ENCODE assay signal across 8 cellular contexts in genomic region chr3:120145498-120146285, GRCh38. TPM values are rescaled to one million over a fixed set of nuclear protein-coding genes. Genes with fewer than 3 reads are reported as not detected.
DNase-seq lines count a peak whose midpoint lies in the region; TF ChIP-seq lines count a peak whose summit lies in the region.

No MANE protein-coding gene starts in this region.

- no peak for TF ChIP-seq RAD21 in Ishikawa (IDR thresholded peaks at IDR 0.05; ENCODE audit: low read depth)

- peaks cover 6% of the 10 kb centered on the region for H3K9me3 Mint-ChIP-seq in endodermal cell

- H3K27me3 ChIP-seq in endodermal cell (ENCODE audit: control insufficient read depth, insufficient read depth, low read length, poor library complexity, severe bottlenecking) (no peaks in the 10 kb centered on the region), dorsolateral prefrontal cortex (no peaks in the 10 kb centered on the region)

- H3K4me3 ChIP-seq in endodermal cell (ENCODE audit: low read length): no peak overlapping the region
- H3K4me3 ChIP-seq in dorsolateral prefrontal cortex: no peak overlapping the region

- no peaks in the 10 kb centered on the region for H3K27me3 Mint-ChIP-seq in endodermal cell (ENCODE audit: insufficient read depth)

- H3K4me1 Mint-ChIP-seq in endodermal cell: peaks cover 36% of the 10 kb centered on the region

- TF ChIP-seq EP300 in Ishikawa (IDR thresholded peaks at IDR 0.05; ENCODE audit: borderline replicate concordance): no peak

- H3K27ac ChIP-seq in endodermal cell (ENCODE audit: low read depth, low read length) (no peak overlapping the region), dorsolateral prefrontal cortex (no peak overlapping the region)

- no peak overlapping the region for H3K4me3 Mint-ChIP-seq in endodermal cell

- H3K36me3 Mint-ChIP-seq in endodermal cell (ENCODE audit: low read depth): no peaks in the 10 kb centered on the region

- intact Hi-C loops in dorsolateral prefrontal cortex (cut with DNase I): no loop called here

- peaks cover 7% of the 10 kb centered on the region for H3K4me1 ChIP-seq in endodermal cell (ENCODE audit: control insufficient read depth, insufficient read depth, low read length)

- peak overlapping the region; percentile 69 for H3K27ac Mint-ChIP-seq in endodermal cell

- peak; percentile 3 for DNase-seq in activated naive CD4-positive, alpha-beta T cell treated with Interleukin-2 at 50 U/mL for 16 hours
- DNase-seq in activated naive CD4-positive, alpha-beta T cell treated with anti-CD3 and anti-CD28 coated beads, Interleukin-2, amount 50 U/mL, for 16 hours: no peak
- DNase-seq in endodermal cell (no peak), stromal cell of bone marrow (ENCODE audit: low read depth) (peak; percentile 54), dorsolateral prefrontal cortex (no peak), NCI-H2029 treated with DMSO at 0.1 percent for 48 hours (lab: John Stamatoyannopoulos, UW) (no peak), NCI-H1694 (lab: John Stamatoyannopoulos, UW) (no peak)

- 50 to 86% methylated on average over 1 to 3 of the region's 3 CpGs for WGBS in endodermal cell (ENCODE audit: insufficient coverage in 1 of 2, insufficient read length in 1 of 2), 2 experiments

- H3K9ac ChIP-seq in endodermal cell (ENCODE audit: extremely low read depth, low read length, poor library complexity, severe bottlenecking): no peak overlapping the region

- TF ChIP-seq CTCF in endodermal cell (conservative IDR thresholded peaks at IDR 0.05): no peak
- TF ChIP-seq CTCF in dorsolateral prefrontal cortex (IDR thresholded peaks at IDR 0.05 in 54 of 56, conservative IDR thresholded peaks at IDR 0.05 in 2 of 56; ENCODE audit: low read depth in 1 of 56, partially characterized antibody in 56 of 56): no peak

- H3K9me3 ChIP-seq in endodermal cell (ENCODE audit: control insufficient read depth, low read length): no peaks in the 10 kb centered on the region

- H3K36me3 ChIP-seq in endodermal cell (ENCODE audit: control insufficient read depth, insufficient read depth, low read length): no peaks in the 10 kb centered on the region

TF ChIP-seq in Ishikawa, 13 proteins besides CTCF, POLR2A, EP300 and RAD21:
- TF ChIP-seq NFIC (IDR thresholded peaks at IDR 0.05) (no peak), REST (IDR thresholded peaks at IDR 0.05; ENCODE audit: low read depth) (no peak), CEBPB (IDR thresholded peaks at IDR 0.05) (peak; percentile 25; the same call in 1 of the 2 replicates), CREB1 (IDR thresholded peaks at IDR 0.05; ENCODE audit: low read depth) (no peak), TEAD4 (IDR thresholded peaks at IDR 0.05) (peak; percentile 27; the same call in 1 of the 2 replicates)

RNA-seq across cellular contexts. Expression of gene GSK3B, which starts 51.4 kb away (rescaled TPM):
- 10 to 100 TPM; 57.3 to 59.8 TPM for total RNA-seq in endodermal cell
- 53.6 TPM for polyA plus RNA-seq in endodermal cell (2013, experiment 1 of 2)
- 47.3 TPM for polyA plus RNA-seq in endodermal cell (2013, experiment 2 of 2)
- total RNA-seq in dorsolateral prefrontal cortex: 100 to 1,000 TPM in 11 of 120 experiments, 10 to 100 TPM in 109; 47.2 to 106 (median 81.8) TPM

Comparison
In these comparisons a context has a peak if more than half of its experiments do, and no peak if none do; other contexts are left out.
1. DNase-seq: peak in activated naive CD4-positive, alpha-beta T cell treated with Interleukin-2 at 50 U/mL for 16 hours (single experiment) and stromal cell of bone marrow (single experiment); none in activated naive CD4-positive, alpha-beta T cell treated with anti-CD3 and anti-CD28 coated beads, Interleukin-2, amount 50 U/mL, for 16 hours (single experiment), endodermal cell (single experiment), dorsolateral prefrontal cortex (0 of 10), NCI-H2029 treated with DMSO at 0.1 percent for 48 hours (single experiment) and NCI-H1694 (single experiment).